9 cellular contexts compared by ENCODE assay signal in the genomic region with DNA sequence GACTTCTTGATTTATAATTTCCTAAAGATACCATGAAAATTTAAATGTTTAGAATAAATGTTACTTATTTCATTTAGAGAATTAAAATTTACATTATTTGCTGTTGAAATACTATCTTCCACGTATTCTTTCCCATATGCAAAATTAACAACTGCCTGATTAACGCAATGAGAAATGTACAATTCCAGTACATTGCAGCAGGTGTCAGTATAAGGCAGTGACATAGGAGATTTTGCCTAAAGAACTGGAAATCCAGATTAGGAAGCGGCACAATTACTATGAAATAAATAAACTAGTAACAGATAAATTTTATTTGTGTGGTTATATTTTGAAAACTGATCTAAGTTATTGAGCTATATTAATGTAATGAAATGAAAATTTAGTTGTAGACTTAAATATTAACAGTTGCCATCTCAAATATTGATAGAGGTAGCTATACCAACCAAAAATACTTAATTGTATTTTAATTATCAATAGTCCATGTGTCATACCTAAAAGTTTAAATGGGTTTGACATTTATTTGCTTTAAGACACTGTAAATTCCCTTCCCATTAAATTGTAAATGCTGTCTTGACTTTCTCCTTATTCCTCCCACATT.
A peak's percentile ranks its signal among the peaks of the same experiment; 100 is the strongest.
DNase-seq lines count a peak whose midpoint lies in the region; ATAC-seq and TF ChIP-seq lines count a peak whose summit lies in the region.
"Had no signal": no experiment of that assay in that cellular context is flagged by ENCODE, and none has a peak within 500 bp of the region (broad histone marks: within the 10 kb centered on the region; RNA-seq: fewer than 3 reads in every experiment).

No MANE protein-coding gene starts in this region.

- CTCF ChIA-PET in CD4-positive, alpha-beta memory T cell (lab: Charles Lee; ENCODE audit: partially characterized antibody) = interaction anchor here (0.7 to 1.6 kb wide), 6 partner anchors 11 to 1049 kb away, joined by 3 to 4 read pairs (median 4); no protein-coding TSS in a partner anchor

- peaks cover 13 to 22% of the 10 kb centered on the region in 2 donors for H3K36me3 Mint-ChIP-seq in CD4-positive, alpha-beta memory T cell
- H3K36me3 Mint-ChIP-seq: naive B cell had no signal

- TF ChIP-seq CTCF in HL-60 (IDR thresholded peaks at IDR 0.05; ENCODE audit: insufficient read depth, low read length) (peak; percentile 43), colonic mucosa (IDR thresholded peaks at IDR 0.05) (peak; percentile 58)

- H3K4me3 ChIP-seq in CD4-positive, alpha-beta memory T cell (ENCODE audit: low read length in 2 of 2) = no peak overlapping the region
- H3K4me3 ChIP-seq in HL-60 (replicated peaks; ENCODE audit: insufficient read depth, low read length) (no peak overlapping the region), colonic mucosa (no peak overlapping the region)

- H3K9me3 ChIP-seq in CD4-positive, alpha-beta memory T cell (ENCODE audit: control insufficient read depth in 1 of 2, low read length in 2 of 2) = no peaks in the 10 kb centered on the region
- no peaks in the 10 kb centered on the region for H3K9me3 ChIP-seq in colonic mucosa

- no peaks in the 10 kb centered on the region for H3K9me3 Mint-ChIP-seq in CD4-positive, alpha-beta memory T cell
- H3K9me3 Mint-ChIP-seq: naive B cell had no signal

- intact Hi-C loops in CD4-positive, alpha-beta memory T cell (cut with micrococcal nuclease) = loop anchor here (10.0 kb wide), 2 partner anchors 159 to 239 kb away; no protein-coding TSS in a partner anchor
- intact Hi-C loops in colonic mucosa (cut with DNase I) = loop anchor here (10.0 kb wide), 3 partner anchors 189 to 1049 kb away; no protein-coding TSS in a partner anchor

- no peaks in the 10 kb centered on the region for H3K27me3 ChIP-seq in CD4-positive, alpha-beta memory T cell (ENCODE audit: insufficient read depth, low read length)
- H3K27me3 ChIP-seq in HL-60 (ENCODE audit: insufficient read depth, poor library complexity, severe bottlenecking) (no peaks in the 10 kb centered on the region), colonic mucosa (no peaks in the 10 kb centered on the region)

- H3K27me3 Mint-ChIP-seq in CD4-positive, alpha-beta memory T cell = no peaks in the 10 kb centered on the region
- H3K27me3 Mint-ChIP-seq: naive B cell had no signal

- peaks cover 25 to 38% (median 28%) of the 10 kb centered on the region in 4 donors for H3K4me1 Mint-ChIP-seq in CD4-positive, alpha-beta memory T cell

- peaks cover 27% of the 10 kb centered on the region for H3K4me1 ChIP-seq in CD4-positive, alpha-beta memory T cell (ENCODE audit: insufficient read depth, low read length)
- H3K4me1 ChIP-seq in colonic mucosa = no peaks in the 10 kb centered on the region

- DNase-seq in CD4-positive, alpha-beta memory T cell = peak in 3 of 5 donors; percentile 3 to 26 (median 14)
- peak; percentile 14 to 41 for DNase-seq in HL-60 (ENCODE audit: low read depth in 1 of 2, low spot score in 1 of 2)
- peak; percentile 31 for DNase-seq in NOMO-1 treated with dmso at 0.1 percent for 144 hours (lab: John Stamatoyannopoulos, UW; ENCODE audit: unreplicated experiment)
- no peak for DNase-seq in colonic mucosa
- peak; percentile 42 for DNase-seq in myocyte (ENCODE audit: low read depth)
- DNase-seq: naive B cell had no signal

- H3K9ac ChIP-seq in colonic mucosa (ENCODE audit: low read depth in 2 of 2, low read length in 2 of 2) = no peak overlapping the region

- POLR2A ChIA-PET in CD4-positive, alpha-beta memory T cell (lab: Charles Lee; ENCODE audit: partially characterized antibody) = interaction anchor here (1.4 kb wide), 1 partner anchor 12 kb away, joined by 4 read pairs; no protein-coding TSS in a partner anchor

- no peak overlapping the region for H3K27ac ChIP-seq in CD4-positive, alpha-beta memory T cell (ENCODE audit: low read depth, low read length)
- H3K27ac ChIP-seq in HL-60 (replicated peaks) (no peak overlapping the region), colonic mucosa (no peak overlapping the region)

- peaks cover 1% of the 10 kb centered on the region for H3K36me3 ChIP-seq in CD4-positive, alpha-beta memory T cell (ENCODE audit: insufficient read depth, low read length)
- H3K36me3 ChIP-seq in colonic mucosa = no peaks in the 10 kb centered on the region

- ATAC-seq in GM18498 (IDR thresholded peaks at IDR 0.05; ENCODE audit: unreplicated experiment) (no peak), HG03460 (IDR thresholded peaks at IDR 0.05; ENCODE audit: unreplicated experiment) (no peak), HG03354 (IDR thresholded peaks at IDR 0.05; ENCODE audit: poor library complexity, severe bottlenecking, unreplicated experiment) (no peak)

- no peak overlapping the region for H3K27ac Mint-ChIP-seq in CD4-positive, alpha-beta memory T cell

- no peak overlapping the region for H3K4me3 Mint-ChIP-seq in CD4-positive, alpha-beta memory T cell
- H3K4me3 Mint-ChIP-seq: naive B cell had no signal
